ENCODE assay signal across 8 cellular contexts in genomic region chr6:153002613-153003293, GRCh38. TPM values are rescaled to one million over a fixed set of nuclear protein-coding genes. Genes with fewer than 3 reads are reported as not detected.
DNase-seq lines count a peak whose midpoint lies in the region; ATAC-seq and TF ChIP-seq lines count a peak whose summit lies in the region.

Gene MTRF1L (minus strand): TSS chr6:153002709. CDS start chr6:153002685, 24 bp downstream.

- H3K36me3 ChIP-seq in GM06990 (ENCODE audit: control insufficient read depth, insufficient read depth, low read length) = no peaks in the 10 kb centered on the region

- H3K4me3 ChIP-seq in GM06990 (replicated peaks; ENCODE audit: low read depth, low read length) = peak within 1 kb of the TSS; percentile 79

- peaks cover 0 to 4% of the 10 kb centered on the region in 2 donors for H3K9me3 Mint-ChIP-seq in activated naive CD4-positive, alpha-beta T cell treated with anti-CD3 and anti-CD28 coated beads, Interleukin-2, amount 50 U/mL, for 72 hours

- peak within 1 kb of the TSS; percentile 94 to 96 for H3K27ac Mint-ChIP-seq in activated naive CD4-positive, alpha-beta T cell treated with anti-CD3 and anti-CD28 coated beads, Interleukin-2, amount 50 U/mL, for 72 hours

- H3K27ac ChIP-seq in temporal lobe (ENCODE audit: low read depth, low read length) = peak within 1 kb of the TSS; percentile 72

- no peaks in the 10 kb centered on the region for H3K27me3 ChIP-seq in GM06990 (replicated peaks; ENCODE audit: control insufficient read depth, insufficient read depth, low read length)

- peaks cover 19 to 33% of the 10 kb centered on the region in 2 donors for H3K36me3 Mint-ChIP-seq in activated naive CD4-positive, alpha-beta T cell treated with anti-CD3 and anti-CD28 coated beads, Interleukin-2, amount 50 U/mL, for 72 hours

- DNase-seq in GM06990 (ENCODE audit: extremely low read depth, insufficient read length) (peak; percentile 90), NCI-H1048 (lab: John Stamatoyannopoulos, UW) (peak; percentile 90), SKM-1 (lab: John Stamatoyannopoulos, UW; ENCODE audit: unreplicated experiment) (peak; percentile 84), glomerular endothelial cell (ENCODE audit: extremely low read depth, low read depth, low spot score) (peak; percentile 91), occipital lobe (lab: John Stamatoyannopoulos, UW) (peak; percentile 92)
- DNase-seq in activated naive CD4-positive, alpha-beta T cell treated with anti-CD3 and anti-CD28 coated beads, Interleukin-2, amount 50 U/mL, for 72 hours (ENCODE audit: low spot score in 2 of 2) = peak; percentile 83 to 92

- no peak for TF ChIP-seq CTCF in GM06990 (IDR thresholded peaks at IDR 0.05; ENCODE audit: insufficient read depth, low read length, poor library complexity, severe bottlenecking)

- peak; percentile 97 for ATAC-seq in HG02571 (IDR thresholded peaks at IDR 0.05; ENCODE audit: unreplicated experiment)
- ATAC-seq in activated naive CD4-positive, alpha-beta T cell treated with anti-CD3 and anti-CD28 coated beads, Interleukin-2, amount 50 U/mL, for 72 hours = peak; percentile 94 to 95

RNA-seq across cellular contexts. Expression of gene MTRF1L, which starts in this region (rescaled TPM):
- 10 to 100 TPM; 14.2 to 17.3 TPM for total RNA-seq in activated naive CD4-positive, alpha-beta T cell treated with anti-CD3 and anti-CD28 coated beads, Interleukin-2, amount 50 U/mL, for 72 hours
- total RNA-seq in glomerular endothelial cell (20.2 and 29.4 TPM in 2 replicates), occipital lobe (16.8 TPM), temporal lobe (13.5 TPM)

Comparison
In these comparisons a context has a peak if more than half of its experiments do, and no peak if none do; other contexts are left out.
1. Peak in every context shown above with its lines: DNase-seq, ATAC-seq, H3K4me3 ChIP-seq and H3K27ac ChIP-seq.